Comparison of ENCODE assay signal across 1 cellular context in genomic region chr12:53451661-53452158, GRCh38.
TF ChIP-seq lines count a peak whose summit lies in the region.

PCBP2 (plus strand) TSS chr12:53452102; CDS start chr12:53454801, 2,699 bp downstream.

TF ChIP-seq in HepG2, 621 proteins besides CTCF, POLR2A, EP300 and RAD21 (continued from another document and continues in another):
- TF ChIP-seq POLR2AphosphoS2 (IDR thresholded peaks at IDR 0.05; ENCODE audit: low read depth, low read length) (no peak), PREB (CRISPR knock-in tag; IDR thresholded peaks at IDR 0.05) (no peak), GATAD2A (CRISPR knock-in tag; IDR thresholded peaks at IDR 0.05) (peak; percentile 83), ZNF121 (CRISPR knock-in tag; IDR thresholded peaks at IDR 0.05) (no peak), MNT (IDR thresholded peaks at IDR 0.05) (peak; percentile 50), ZNF18 (CRISPR knock-in tag; IDR thresholded peaks at IDR 0.05; ENCODE audit: insufficient replicate concordance) (no peak), PHB2 (IDR thresholded peaks at IDR 0.05; ENCODE audit: partially characterized antibody) (no peak), ZHX1 (CRISPR knock-in tag; IDR thresholded peaks at IDR 0.05; ENCODE audit: low read depth) (peak; percentile 71; the same call in 1 of the 2 replicates), PCBP2 (optimal IDR thresholded peaks at IDR 0.05; ENCODE audit: low read depth, low read length, poor library complexity, severe bottlenecking) (no peak), ZNF879 (CRISPR knock-in tag; IDR thresholded peaks at IDR 0.05) (no peak), ZFAT (CRISPR knock-in tag; conservative IDR thresholded peaks at IDR 0.05) (no peak), SNAI1 (CRISPR knock-in tag; IDR thresholded peaks at IDR 0.05; ENCODE audit: borderline replicate concordance) (no peak), ZNF33B (CRISPR knock-in tag; IDR thresholded peaks at IDR 0.05) (no peak), TCF7 (IDR thresholded peaks at IDR 0.05; ENCODE audit: low read depth) (peak; percentile 20; the same call in 1 of the 2 replicates), RXRA (CRISPR knock-in tag; IDR thresholded peaks at IDR 0.05) (peak; percentile 81), FOXA3 (CRISPR knock-in tag; IDR thresholded peaks at IDR 0.05) (peak; percentile 79), ZNF513 (CRISPR knock-in tag; conservative IDR thresholded peaks at IDR 0.05) (no peak), ZNF263 (CRISPR knock-in tag; IDR thresholded peaks at IDR 0.05) (no peak), TFDP2 (CRISPR knock-in tag; IDR thresholded peaks at IDR 0.05) (peak; percentile 33; the same call in 1 of the 2 replicates), ZBTB42 (CRISPR knock-in tag; IDR thresholded peaks at IDR 0.05) (no peak), ZNF569 (CRISPR knock-in tag; IDR thresholded peaks at IDR 0.05; ENCODE audit: borderline replicate concordance) (no peak), ZNF326 (CRISPR knock-in tag; IDR thresholded peaks at IDR 0.05; ENCODE audit: borderline replicate concordance) (no peak), ETS1 (CRISPR knock-in tag; IDR thresholded peaks at IDR 0.05) (no peak), KDM5A (IDR thresholded peaks at IDR 0.05; ENCODE audit: borderline replicate concordance, low read length) (no peak), RBAK (CRISPR knock-in tag; IDR thresholded peaks at IDR 0.05) (no peak), ZNF570 (CRISPR knock-in tag; IDR thresholded peaks at IDR 0.05; ENCODE audit: borderline replicate concordance) (no peak), BCL6 (CRISPR knock-in tag; IDR thresholded peaks at IDR 0.05) (peak; percentile 45; the same call in 1 of the 2 replicates), ZNF792 (CRISPR knock-in tag; IDR thresholded peaks at IDR 0.05) (peak; percentile 83), ZNF460 (CRISPR knock-in tag; IDR thresholded peaks at IDR 0.05; ENCODE audit: borderline replicate concordance) (no peak), ZNF382 (CRISPR knock-in tag; IDR thresholded peaks at IDR 0.05; ENCODE audit: borderline replicate concordance) (no peak), SALL1 (CRISPR knock-in tag; IDR thresholded peaks at IDR 0.05) (peak; percentile 80), KAT8 (CRISPR knock-in tag; IDR thresholded peaks at IDR 0.05) (peak; percentile 95), PLRG1 (conservative IDR thresholded peaks at IDR 0.05) (no peak), ISL2 (CRISPR knock-in tag; IDR thresholded peaks at IDR 0.05) (peak; percentile 70; the same call in 1 of the 2 replicates), HNRNPH1 (optimal IDR thresholded peaks at IDR 0.05; ENCODE audit: low read depth, low read length) (no peak), MBD4 (IDR thresholded peaks at IDR 0.05; ENCODE audit: borderline replicate concordance, low read length) (no peak), NCOA5 (CRISPR knock-in tag; IDR thresholded peaks at IDR 0.05) (no peak), NFYC (CRISPR knock-in tag; IDR thresholded peaks at IDR 0.05) (peak; percentile 46), CBX5 (CRISPR knock-in tag; IDR thresholded peaks at IDR 0.05; ENCODE audit: borderline replicate concordance) (peak; percentile 96; the same call in 1 of the 2 replicates), ZFP36 (IDR thresholded peaks at IDR 0.05; ENCODE audit: borderline replicate concordance, low read depth, low read length, partially characterized antibody) (no peak), ZBTB7B (CRISPR knock-in tag; IDR thresholded peaks at IDR 0.05) (peak; percentile 61; the same call in 1 of the 2 replicates), MTF1 (CRISPR knock-in tag; IDR thresholded peaks at IDR 0.05) (no peak), ZNF720 (CRISPR knock-in tag; IDR thresholded peaks at IDR 0.05) (no peak), PBX3 (CRISPR knock-in tag; IDR thresholded peaks at IDR 0.05; ENCODE audit: borderline replicate concordance) (no peak), ZNF484 (CRISPR knock-in tag; IDR thresholded peaks at IDR 0.05; ENCODE audit: borderline replicate concordance, low read depth) (no peak), ZNF597 (CRISPR knock-in tag; IDR thresholded peaks at IDR 0.05) (no peak)
- TF ChIP-seq, protein P1, sequence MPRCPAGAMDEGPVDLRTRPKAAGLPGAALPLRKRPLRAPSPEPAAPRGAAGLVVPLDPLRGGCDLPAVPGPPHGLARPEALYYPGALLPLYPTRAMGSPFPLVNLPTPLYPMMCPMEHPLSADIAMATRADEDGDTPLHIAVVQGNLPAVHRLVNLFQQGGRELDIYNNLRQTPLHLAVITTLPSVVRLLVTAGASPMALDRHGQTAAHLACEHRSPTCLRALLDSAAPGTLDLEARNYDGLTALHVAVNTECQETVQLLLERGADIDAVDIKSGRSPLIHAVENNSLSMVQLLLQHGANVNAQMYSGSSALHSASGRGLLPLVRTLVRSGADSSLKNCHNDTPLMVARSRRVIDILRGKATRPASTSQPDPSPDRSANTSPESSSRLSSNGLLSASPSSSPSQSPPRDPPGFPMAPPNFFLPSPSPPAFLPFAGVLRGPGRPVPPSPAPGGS (CRISPR knock-in tag; IDR thresholded peaks at IDR 0.05): no peak
- TF ChIP-seq, protein P2, sequence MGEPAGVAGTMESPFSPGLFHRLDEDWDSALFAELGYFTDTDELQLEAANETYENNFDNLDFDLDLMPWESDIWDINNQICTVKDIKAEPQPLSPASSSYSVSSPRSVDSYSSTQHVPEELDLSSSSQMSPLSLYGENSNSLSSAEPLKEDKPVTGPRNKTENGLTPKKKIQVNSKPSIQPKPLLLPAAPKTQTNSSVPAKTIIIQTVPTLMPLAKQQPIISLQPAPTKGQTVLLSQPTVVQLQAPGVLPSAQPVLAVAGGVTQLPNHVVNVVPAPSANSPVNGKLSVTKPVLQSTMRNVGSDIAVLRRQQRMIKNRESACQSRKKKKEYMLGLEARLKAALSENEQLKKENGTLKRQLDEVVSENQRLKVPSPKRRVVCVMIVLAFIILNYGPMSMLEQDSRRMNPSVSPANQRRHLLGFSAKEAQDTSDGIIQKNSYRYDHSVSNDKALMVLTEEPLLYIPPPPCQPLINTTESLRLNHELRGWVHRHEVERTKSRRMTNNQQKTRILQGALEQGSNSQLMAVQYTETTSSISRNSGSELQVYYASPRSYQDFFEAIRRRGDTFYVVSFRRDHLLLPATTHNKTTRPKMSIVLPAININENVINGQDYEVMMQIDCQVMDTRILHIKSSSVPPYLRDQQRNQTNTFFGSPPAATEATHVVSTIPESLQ (CRISPR knock-in tag; conservative IDR thresholded peaks at IDR 0.05): no peak
